In the genomic region with DNA sequence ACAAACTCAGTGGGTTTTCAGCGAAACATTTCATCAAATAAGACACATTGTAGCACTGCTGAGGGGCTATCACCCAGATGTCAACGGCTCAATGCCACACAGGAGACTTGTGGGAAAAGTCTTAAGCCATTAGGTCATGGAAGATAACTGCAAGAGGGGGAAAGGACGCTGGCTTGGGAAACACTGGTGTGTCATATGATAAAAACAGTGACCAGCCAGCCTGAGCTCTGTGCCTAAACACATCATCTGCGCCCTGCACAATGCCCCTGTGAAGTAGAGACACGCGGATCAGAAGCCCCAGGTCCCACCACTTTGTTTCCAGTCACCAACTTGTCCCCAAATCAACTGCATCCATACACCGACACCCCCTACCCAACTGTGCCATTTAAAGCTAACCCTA, we compare ENCODE assay signal across 1 cellular context.
TF ChIP-seq lines count a peak whose summit lies in the region.

No MANE protein-coding gene starts in this region.

TF ChIP-seq in IMR-90, 13 proteins besides CTCF, POLR2A, EP300 and RAD21:
- TF ChIP-seq SMC3 (IDR thresholded peaks at IDR 0.05; ENCODE audit: low read depth, low read length) (no peak), CEBPB (IDR thresholded peaks at IDR 0.05; ENCODE audit: low read depth, low read length) (peak; percentile 39; the same call in 1 of the 2 replicates)
